In genomic region chr6:144346719-144347446, GRCh38 we compare ENCODE assay signal across 8 cellular contexts.
DNase-seq lines count a peak whose midpoint lies in the region; ATAC-seq and TF ChIP-seq lines count a peak whose summit lies in the region.

No MANE protein-coding gene starts in this region.

- no peaks in the 10 kb centered on the region for H3K27me3 Mint-ChIP-seq in activated T-helper 2 cell treated with anti-CD3 and anti-CD28 coated beads, Interferon-gamma antibody, Interleukin-2, Interleukin-4, amounts not matched to agents 10 μg/mL and 5 μg/mL and 100 μg/mL, durations not matched to agents 14 hours and 24 hours and 36 hours (ENCODE audit: low read depth)

- H3K4me1 Mint-ChIP-seq in activated T-helper 2 cell treated with anti-CD3 and anti-CD28 coated beads, Interferon-gamma antibody, Interleukin-2, Interleukin-4, amounts not matched to agents 10 μg/mL and 5 μg/mL and 100 μg/mL, durations not matched to agents 14 hours and 24 hours and 36 hours (ENCODE audit: low read depth): peaks cover 70% of the 10 kb centered on the region

- peaks cover 7% of the 10 kb centered on the region for H3K4me1 ChIP-seq in HEK293 (ENCODE audit: control insufficient read depth, insufficient read depth, low read length)

- peak overlapping the region; percentile 87 for H3K27ac Mint-ChIP-seq in activated T-helper 2 cell treated with anti-CD3 and anti-CD28 coated beads, Interferon-gamma antibody, Interleukin-2, Interleukin-4, amounts not matched to agents 10 μg/mL and 5 μg/mL and 100 μg/mL, durations not matched to agents 14 hours and 24 hours and 36 hours

- H3K4me3 Mint-ChIP-seq in activated T-helper 2 cell treated with anti-CD3 and anti-CD28 coated beads, Interferon-gamma antibody, Interleukin-2, Interleukin-4, amounts not matched to agents 10 μg/mL and 5 μg/mL and 100 μg/mL, durations not matched to agents 14 hours and 24 hours and 36 hours (ENCODE audit: low read depth): peak overlapping the region; percentile 76

- intact Hi-C loops in activated T-helper 2 cell treated with anti-CD3 and anti-CD28 coated beads, Interferon-gamma antibody, Interleukin-2, Interleukin-4, amounts not matched to agents 10 μg/mL and 5 μg/mL and 100 μg/mL, durations not matched to agents 14 hours and 24 hours and 36 hours (cut with micrococcal nuclease): no loop called here

- ATAC-seq in GM18873 (IDR thresholded peaks at IDR 0.05; ENCODE audit: low FRiP score, unreplicated experiment) (no peak), GM21576 (IDR thresholded peaks at IDR 0.05; ENCODE audit: unreplicated experiment) (no peak)

- no peaks in the 10 kb centered on the region for H3K9me3 Mint-ChIP-seq in activated T-helper 2 cell treated with anti-CD3 and anti-CD28 coated beads, Interferon-gamma antibody, Interleukin-2, Interleukin-4, amounts not matched to agents 10 μg/mL and 5 μg/mL and 100 μg/mL, durations not matched to agents 14 hours and 24 hours and 36 hours

- DNase-seq in AG04450 (ENCODE audit: low read depth, low spot score) (peak; percentile 24), kidney tubule cell (ENCODE audit: low spot score) (peak; percentile 76), NCI-H2107 (lab: John Stamatoyannopoulos, UW) (no peak), DMS79 (lab: John Stamatoyannopoulos, UW) (no peak)
- no peak for DNase-seq in activated T-helper 2 cell treated with anti-CD3 and anti-CD28 coated beads, Interferon-gamma antibody, Interleukin-2, Interleukin-4, amounts not matched to agents 10 μg/mL and 5 μg/mL and 100 μg/mL, durations not matched to agents 14 hours and 24 hours and 36 hours (ENCODE audit: low spot score)

- peaks cover 17% of the 10 kb centered on the region for H3K36me3 Mint-ChIP-seq in activated T-helper 2 cell treated with anti-CD3 and anti-CD28 coated beads, Interferon-gamma antibody, Interleukin-2, Interleukin-4, amounts not matched to agents 10 μg/mL and 5 μg/mL and 100 μg/mL, durations not matched to agents 14 hours and 24 hours and 36 hours (ENCODE audit: low read depth)

- no peak for TF ChIP-seq CTCF in AG04450 (IDR thresholded peaks at IDR 0.05; ENCODE audit: low read depth, low read length)
- no peak for TF ChIP-seq CTCF in HEK293 (tag by site-specific recombination; IDR thresholded peaks at IDR 0.05)

- H3K27ac ChIP-seq in AG04450 (ENCODE audit: low read depth, low read length) (peak overlapping the region; percentile 61), HEK293 (ENCODE audit: extremely low read depth, low read depth, low read length) (no peak overlapping the region)

- POLR2A ChIA-PET in AG04450 (lab: Yijun Ruan, JAX): no interaction called here
- POLR2A ChIA-PET in HEK293 (lab: Yijun Ruan, JAX): no interaction called here

- CTCF ChIA-PET in AG04450 (lab: Charles Lee): no interaction called here
- CTCF ChIA-PET in HEK293 (lab: Yijun Ruan, JAX): interaction anchor here (0.7 kb wide), 2 partner anchors 18 to 847 kb away, joined by 3 read pairs; no protein-coding TSS in a partner anchor

- no peak overlapping the region for H3K4me3 ChIP-seq in AG04450 (ENCODE audit: low read depth, low read length)
- no peak overlapping the region for H3K4me3 ChIP-seq in HEK293 (ENCODE audit: low read depth, low read length)

- H3K9me3 ChIP-seq in AG04450 (ENCODE audit: control insufficient read depth, insufficient read depth, low read length): no peaks in the 10 kb centered on the region
- no peaks in the 10 kb centered on the region for H3K9me3 ChIP-seq in HEK293 (ENCODE audit: control insufficient read depth, insufficient read depth, low read depth, low read length)

- no peaks in the 10 kb centered on the region for H3K36me3 ChIP-seq in HEK293 (ENCODE audit: control insufficient read depth in 2 of 2, insufficient read depth in 1 of 2, low read length in 2 of 2)

- no peaks in the 10 kb centered on the region for H3K27me3 ChIP-seq in AG04450 (ENCODE audit: control insufficient read depth, insufficient read depth, low read length)

TF ChIP-seq in HEK293, 187 proteins besides CTCF, POLR2A, EP300 and RAD21:
- no peak for TF ChIP-seq YY1 (tag by site-specific recombination; IDR thresholded peaks at IDR 0.05)
- TF ChIP-seq HOXA7 (CRISPR knock-in tag; IDR thresholded peaks at IDR 0.05; ENCODE audit: borderline replicate concordance): no peak
- TF ChIP-seq ZBTB17 (tag by site-specific recombination; IDR thresholded peaks at IDR 0.05): 0 out of 2 replicates have a peak, but pooled peaks have one; percentile 14
- no peak for TF ChIP-seq AEBP2 (tag by site-specific recombination; IDR thresholded peaks at IDR 0.05; ENCODE audit: borderline replicate concordance)
- TF ChIP-seq TRIM28 (IDR thresholded peaks at IDR 0.05; ENCODE audit: borderline replicate concordance, low read length): no peak
- TF ChIP-seq ZNF366 (tag by site-specific recombination; conservative IDR thresholded peaks at IDR 0.05): 0 out of 2 replicates have a peak, but pooled peaks have one; percentile 21

Comparison
In these comparisons a context has a peak if more than half of its experiments do, and no peak if none do; other contexts are left out.
1. DNase-seq: peak in AG04450 (single experiment) and kidney tubule cell (single experiment); none in activated T-helper 2 cell treated with anti-CD3 and anti-CD28 coated beads, Interferon-gamma antibody, Interleukin-2, Interleukin-4, amounts not matched to agents 10 μg/mL and 5 μg/mL and 100 μg/mL, durations not matched to agents 14 hours and 24 hours and 36 hours (single experiment), NCI-H2107 (single experiment) and DMS79 (single experiment).